Comparison of ENCODE assay signal across 1 cellular context in the genomic region with DNA sequence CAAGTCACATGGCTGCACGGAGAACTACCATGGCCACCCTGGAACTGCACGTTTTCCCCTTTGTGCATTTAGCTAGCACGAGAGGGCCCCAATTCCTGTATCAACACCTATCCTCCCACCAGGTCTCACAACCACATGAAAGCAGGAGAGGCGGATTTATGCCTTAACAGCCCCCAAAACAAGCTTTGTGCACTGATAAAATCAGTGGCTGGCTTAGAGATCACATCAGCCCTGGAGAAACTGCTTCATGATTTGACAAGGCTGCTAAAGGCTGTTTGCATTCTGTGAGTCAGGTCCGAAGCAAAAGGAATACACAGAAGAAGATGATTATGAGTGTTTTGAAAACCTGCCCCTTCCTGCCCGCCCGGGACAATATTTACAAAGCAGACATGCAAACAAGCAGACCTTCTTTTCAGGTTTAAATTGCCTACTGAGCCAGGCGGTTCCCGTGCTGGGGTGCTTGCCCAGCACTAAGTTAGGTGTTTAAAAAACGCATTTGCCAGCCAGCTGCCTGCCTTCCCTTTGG.
TF ChIP-seq lines count a peak whose summit lies in the region.

No MANE protein-coding gene starts in this region.

TF ChIP-seq in HepG2, 621 proteins besides CTCF, POLR2A, EP300 and RAD21 (continues in another document):
- TF ChIP-seq, protein P1, sequence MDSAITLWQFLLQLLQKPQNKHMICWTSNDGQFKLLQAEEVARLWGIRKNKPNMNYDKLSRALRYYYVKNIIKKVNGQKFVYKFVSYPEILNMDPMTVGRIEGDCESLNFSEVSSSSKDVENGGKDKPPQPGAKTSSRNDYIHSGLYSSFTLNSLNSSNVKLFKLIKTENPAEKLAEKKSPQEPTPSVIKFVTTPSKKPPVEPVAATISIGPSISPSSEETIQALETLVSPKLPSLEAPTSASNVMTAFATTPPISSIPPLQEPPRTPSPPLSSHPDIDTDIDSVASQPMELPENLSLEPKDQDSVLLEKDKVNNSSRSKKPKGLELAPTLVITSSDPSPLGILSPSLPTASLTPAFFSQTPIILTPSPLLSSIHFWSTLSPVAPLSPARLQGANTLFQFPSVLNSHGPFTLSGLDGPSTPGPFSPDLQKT (CRISPR knock-in tag; IDR thresholded peaks at IDR 0.05; ENCODE audit: borderline replicate concordance): no peak
- TF ChIP-seq NRL (CRISPR knock-in tag; IDR thresholded peaks at IDR 0.05; ENCODE audit: borderline replicate concordance): no peak
- no peak; the same call in 1 of the 2 replicates for TF ChIP-seq ZNF768 (CRISPR knock-in tag; IDR thresholded peaks at IDR 0.05)
- peak; percentile 53; the same call in 1 of the 2 replicates for TF ChIP-seq ZFY (CRISPR knock-in tag; IDR thresholded peaks at IDR 0.05)
- TF ChIP-seq, protein P2, sequence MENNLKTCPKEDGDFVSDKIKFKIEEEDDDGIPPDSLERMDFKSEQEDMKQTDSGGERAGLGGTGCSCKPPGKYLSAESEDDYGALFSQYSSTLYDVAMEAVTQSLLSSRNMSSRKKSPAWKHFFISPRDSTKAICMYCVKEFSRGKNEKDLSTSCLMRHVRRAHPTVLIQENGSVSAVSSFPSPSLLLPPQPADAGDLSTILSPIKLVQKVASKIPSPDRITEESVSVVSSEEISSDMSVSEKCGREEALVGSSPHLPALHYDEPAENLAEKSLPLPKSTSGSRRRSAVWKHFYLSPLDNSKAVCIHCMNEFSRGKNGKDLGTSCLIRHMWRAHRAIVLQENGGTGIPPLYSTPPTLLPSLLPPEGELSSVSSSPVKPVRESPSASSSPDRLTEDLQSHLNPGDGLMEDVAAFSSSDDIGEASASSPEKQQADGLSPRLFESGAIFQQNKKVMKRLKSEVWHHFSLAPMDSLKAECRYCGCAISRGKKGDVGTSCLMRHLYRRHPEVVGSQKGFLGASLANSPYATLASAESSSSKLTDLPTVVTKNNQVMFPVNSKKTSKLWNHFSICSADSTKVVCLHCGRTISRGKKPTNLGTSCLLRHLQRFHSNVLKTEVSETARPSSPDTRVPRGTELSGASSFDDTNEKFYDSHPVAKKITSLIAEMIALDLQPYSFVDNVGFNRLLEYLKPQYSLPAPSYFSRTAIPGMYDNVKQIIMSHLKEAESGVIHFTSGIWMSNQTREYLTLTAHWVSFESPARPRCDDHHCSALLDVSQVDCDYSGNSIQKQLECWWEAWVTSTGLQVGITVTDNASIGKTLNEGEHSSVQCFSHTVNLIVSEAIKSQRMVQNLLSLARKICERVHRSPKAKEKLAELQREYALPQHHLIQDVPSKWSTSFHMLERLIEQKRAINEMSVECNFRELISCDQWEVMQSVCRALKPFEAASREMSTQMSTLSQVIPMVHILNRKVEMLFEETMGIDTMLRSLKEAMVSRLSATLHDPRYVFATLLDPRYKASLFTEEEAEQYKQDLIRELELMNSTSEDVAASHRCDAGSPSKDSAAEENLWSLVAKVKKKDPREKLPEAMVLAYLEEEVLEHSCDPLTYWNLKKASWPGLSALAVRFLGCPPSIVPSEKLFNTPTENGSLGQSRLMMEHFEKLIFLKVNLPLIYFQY (CRISPR knock-in tag; IDR thresholded peaks at IDR 0.05; ENCODE audit: borderline replicate concordance): no peak
- TF ChIP-seq PRDM15 (CRISPR knock-in tag; IDR thresholded peaks at IDR 0.05): no peak
- TF ChIP-seq SP1 (IDR thresholded peaks at IDR 0.05): no peak
- 0 out of 2 replicates have a peak, but pooled peaks have one; percentile 34 for TF ChIP-seq SP1 (CRISPR knock-in tag; IDR thresholded peaks at IDR 0.05)
- TF ChIP-seq CEBPG (CRISPR knock-in tag; IDR thresholded peaks at IDR 0.05): peak; percentile 34
- TF ChIP-seq NONO (IDR thresholded peaks at IDR 0.05): no peak
- peak; percentile 51; the same call in 1 of the 2 replicates for TF ChIP-seq NONO (CRISPR knock-in tag; conservative IDR thresholded peaks at IDR 0.05)
- TF ChIP-seq NCOA2 (CRISPR knock-in tag; IDR thresholded peaks at IDR 0.05): peak; percentile 90
- no peak for TF ChIP-seq MAFK (conservative IDR thresholded peaks at IDR 0.05 in 1 of 2, IDR thresholded peaks at IDR 0.05 in 1 of 2; ENCODE audit: low read length in 2 of 2)
- no peak; the same call in 1 of the 2 replicates for TF ChIP-seq KDM5B (CRISPR knock-in tag; IDR thresholded peaks at IDR 0.05; ENCODE audit: borderline replicate concordance)
- peak; percentile 79 for TF ChIP-seq SAP130 (CRISPR knock-in tag; IDR thresholded peaks at IDR 0.05; ENCODE audit: low read depth)
- TF ChIP-seq ZIK1 (CRISPR knock-in tag; IDR thresholded peaks at IDR 0.05; ENCODE audit: borderline replicate concordance, low read depth): no peak
- peak; percentile 83; the same call in 1 of the 2 replicates for TF ChIP-seq ZNF343 (CRISPR knock-in tag; IDR thresholded peaks at IDR 0.05)
- TF ChIP-seq, protein P3, sequence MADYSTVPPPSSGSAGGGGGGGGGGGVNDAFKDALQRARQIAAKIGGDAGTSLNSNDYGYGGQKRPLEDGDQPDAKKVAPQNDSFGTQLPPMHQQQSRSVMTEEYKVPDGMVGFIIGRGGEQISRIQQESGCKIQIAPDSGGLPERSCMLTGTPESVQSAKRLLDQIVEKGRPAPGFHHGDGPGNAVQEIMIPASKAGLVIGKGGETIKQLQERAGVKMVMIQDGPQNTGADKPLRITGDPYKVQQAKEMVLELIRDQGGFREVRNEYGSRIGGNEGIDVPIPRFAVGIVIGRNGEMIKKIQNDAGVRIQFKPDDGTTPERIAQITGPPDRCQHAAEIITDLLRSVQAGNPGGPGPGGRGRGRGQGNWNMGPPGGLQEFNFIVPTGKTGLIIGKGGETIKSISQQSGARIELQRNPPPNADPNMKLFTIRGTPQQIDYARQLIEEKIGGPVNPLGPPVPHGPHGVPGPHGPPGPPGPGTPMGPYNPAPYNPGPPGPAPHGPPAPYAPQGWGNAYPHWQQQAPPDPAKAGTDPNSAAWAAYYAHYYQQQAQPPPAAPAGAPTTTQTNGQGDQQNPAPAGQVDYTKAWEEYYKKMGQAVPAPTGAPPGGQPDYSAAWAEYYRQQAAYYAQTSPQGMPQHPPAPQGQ (CRISPR knock-in tag; IDR thresholded peaks at IDR 0.05; ENCODE audit: borderline replicate concordance): no peak
- TF ChIP-seq ZBTB10 (CRISPR knock-in tag; IDR thresholded peaks at IDR 0.05; ENCODE audit: borderline replicate concordance): peak; percentile 79; the same call in 1 of the 2 replicates
- TF ChIP-seq DNMT1 (CRISPR knock-in tag; IDR thresholded peaks at IDR 0.05): no peak
- no peak for TF ChIP-seq ZNF431 (CRISPR knock-in tag; IDR thresholded peaks at IDR 0.05; ENCODE audit: borderline replicate concordance, low read depth)
- no peak for TF ChIP-seq HNRNPUL1 (IDR thresholded peaks at IDR 0.05; ENCODE audit: low read depth, low read length)
- TF ChIP-seq, protein P4, sequence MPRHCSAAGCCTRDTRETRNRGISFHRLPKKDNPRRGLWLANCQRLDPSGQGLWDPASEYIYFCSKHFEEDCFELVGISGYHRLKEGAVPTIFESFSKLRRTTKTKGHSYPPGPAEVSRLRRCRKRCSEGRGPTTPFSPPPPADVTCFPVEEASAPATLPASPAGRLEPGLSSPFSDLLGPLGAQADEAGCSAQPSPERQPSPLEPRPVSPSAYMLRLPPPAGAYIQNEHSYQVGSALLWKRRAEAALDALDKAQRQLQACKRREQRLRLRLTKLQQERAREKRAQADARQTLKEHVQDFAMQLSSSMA (CRISPR knock-in tag; IDR thresholded peaks at IDR 0.05): no peak
- TF ChIP-seq ZNF143 (CRISPR knock-in tag; IDR thresholded peaks at IDR 0.05): no peak
- TF ChIP-seq ZNF44 (CRISPR knock-in tag; IDR thresholded peaks at IDR 0.05): no peak
- TF ChIP-seq NR2F6 (IDR thresholded peaks at IDR 0.05): peak; percentile 79
- peak; percentile 59 for TF ChIP-seq NR2F6 (CRISPR knock-in tag; IDR thresholded peaks at IDR 0.05)
- TF ChIP-seq RBM22 (optimal IDR thresholded peaks at IDR 0.05; ENCODE audit: low read length): peak; percentile 50
- no peak for TF ChIP-seq KDM5A (IDR thresholded peaks at IDR 0.05; ENCODE audit: borderline replicate concordance, low read length)
- TF ChIP-seq SCMH1 (CRISPR knock-in tag; IDR thresholded peaks at IDR 0.05; ENCODE audit: borderline replicate concordance): no peak
- TF ChIP-seq ZNF576 (CRISPR knock-in tag; IDR thresholded peaks at IDR 0.05): no peak
- no peak for TF ChIP-seq GZF1 (CRISPR knock-in tag; IDR thresholded peaks at IDR 0.05)
- TF ChIP-seq ZNF776 (CRISPR knock-in tag; IDR thresholded peaks at IDR 0.05): no peak
- peak; percentile 37; the same call in 1 of the 2 replicates for TF ChIP-seq ZNF788 (CRISPR knock-in tag; IDR thresholded peaks at IDR 0.05; ENCODE audit: borderline replicate concordance)
- no peak for TF ChIP-seq ZKSCAN1 (IDR thresholded peaks at IDR 0.05; ENCODE audit: low read length)
- TF ChIP-seq, protein P5, sequence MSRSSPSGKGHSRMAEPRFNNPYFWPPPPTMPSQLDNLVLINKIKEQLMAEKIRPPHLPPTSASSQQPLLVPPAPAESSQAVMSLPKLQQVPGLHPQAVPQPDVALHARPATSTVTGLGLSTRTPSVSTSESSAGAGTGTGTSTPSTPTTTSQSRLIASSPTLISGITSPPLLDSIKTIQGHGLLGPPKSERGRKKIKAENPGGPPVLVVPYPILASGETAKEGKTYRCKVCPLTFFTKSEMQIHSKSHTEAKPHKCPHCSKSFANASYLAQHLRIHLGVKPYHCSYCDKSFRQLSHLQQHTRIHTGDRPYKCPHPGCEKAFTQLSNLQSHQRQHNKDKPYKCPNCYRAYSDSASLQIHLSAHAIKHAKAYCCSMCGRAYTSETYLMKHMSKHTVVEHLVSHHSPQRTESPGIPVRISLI (CRISPR knock-in tag; IDR thresholded peaks at IDR 0.05; ENCODE audit: borderline replicate concordance): peak; percentile 49; the same call in 1 of the 2 replicates
- TF ChIP-seq MEIS1 (CRISPR knock-in tag; IDR thresholded peaks at IDR 0.05; ENCODE audit: borderline replicate concordance): peak; percentile 80; the same call in 1 of the 2 replicates
- TF ChIP-seq, protein P6, sequence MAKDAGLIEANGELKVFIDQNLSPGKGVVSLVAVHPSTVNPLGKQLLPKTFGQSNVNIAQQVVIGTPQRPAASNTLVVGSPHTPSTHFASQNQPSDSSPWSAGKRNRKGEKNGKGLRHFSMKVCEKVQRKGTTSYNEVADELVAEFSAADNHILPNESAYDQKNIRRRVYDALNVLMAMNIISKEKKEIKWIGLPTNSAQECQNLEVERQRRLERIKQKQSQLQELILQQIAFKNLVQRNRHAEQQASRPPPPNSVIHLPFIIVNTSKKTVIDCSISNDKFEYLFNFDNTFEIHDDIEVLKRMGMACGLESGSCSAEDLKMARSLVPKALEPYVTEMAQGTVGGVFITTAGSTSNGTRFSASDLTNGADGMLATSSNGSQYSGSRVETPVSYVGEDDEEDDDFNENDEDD (CRISPR knock-in tag; IDR thresholded peaks at IDR 0.05; ENCODE audit: borderline replicate concordance): peak; percentile 83; the same call in 1 of the 2 replicates
- no peak; the same call in 1 of the 2 replicates for TF ChIP-seq YEATS2 (CRISPR knock-in tag; IDR thresholded peaks at IDR 0.05; ENCODE audit: borderline replicate concordance)
- TF ChIP-seq ZNF570 (CRISPR knock-in tag; IDR thresholded peaks at IDR 0.05; ENCODE audit: borderline replicate concordance): no peak
- no peak for TF ChIP-seq ZNF562 (CRISPR knock-in tag; IDR thresholded peaks at IDR 0.05; ENCODE audit: borderline replicate concordance)
- TF ChIP-seq RBM39 (IDR thresholded peaks at IDR 0.05; ENCODE audit: low read depth, low read length, poor library complexity, severe bottlenecking): no peak
- no peak; the same call in 1 of the 2 replicates for TF ChIP-seq ZZZ3 (CRISPR knock-in tag; IDR thresholded peaks at IDR 0.05; ENCODE audit: borderline replicate concordance)
